8 cellular contexts compared by ENCODE assay signal in the genomic region with DNA sequence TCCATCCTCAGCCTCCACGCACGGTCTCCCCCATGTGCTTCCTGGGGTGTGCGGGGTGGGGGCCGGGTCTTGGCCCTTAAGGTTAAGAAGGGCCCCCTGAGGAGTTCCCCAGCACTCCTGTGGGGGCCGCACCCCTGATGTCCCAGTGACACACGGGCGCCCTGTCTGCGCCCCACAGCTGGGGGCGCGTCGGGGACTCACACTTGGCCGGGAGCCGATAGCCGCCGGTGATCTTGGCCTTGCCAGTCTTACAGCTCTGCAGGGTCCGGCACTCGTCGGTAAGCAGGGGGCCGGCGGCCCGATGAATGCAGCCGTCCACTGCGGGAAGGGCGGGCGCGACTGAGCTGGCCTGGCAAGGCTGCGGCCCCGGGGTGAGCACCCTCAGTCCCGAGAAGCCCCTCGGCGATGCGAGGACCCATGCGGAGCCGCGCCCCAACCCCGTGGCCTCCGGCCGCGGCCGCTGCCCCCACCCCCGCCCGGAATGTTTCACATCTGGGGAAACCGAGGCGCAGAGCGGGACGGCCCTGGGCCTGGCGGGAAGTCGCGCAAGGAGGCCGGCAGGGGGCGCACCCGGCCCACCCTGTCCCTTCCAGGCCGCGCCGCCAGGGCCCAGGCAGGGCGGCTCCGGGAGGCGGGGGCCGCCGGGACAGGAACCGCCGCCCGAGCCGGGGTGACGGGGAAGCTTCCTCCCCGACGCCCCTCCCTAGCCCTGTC. TPM values are rescaled to one million over a fixed set of nuclear protein-coding genes. Genes with fewer than 3 reads are reported as not detected.
DNase-seq lines count a peak whose midpoint lies in the region; ATAC-seq and TF ChIP-seq lines count a peak whose summit lies in the region.

No MANE protein-coding gene starts in this region.

- H3K4me3 ChIP-seq in GM12875 (ENCODE audit: low read depth, low read length) (peak overlapping the region; percentile 29), MM.1S (ENCODE audit: low read length) (peak overlapping the region; percentile 43), esophagus squamous epithelium (peak overlapping the region; percentile 25 to 64 (median 36)), BE2C (ENCODE audit: low read depth, low read length) (no peak overlapping the region)

- TF ChIP-seq CTCF in GM12875 (IDR thresholded peaks at IDR 0.05; ENCODE audit: borderline replicate concordance, insufficient read depth, low read depth, low read length) (peak; percentile 84), MM.1S (IDR thresholded peaks at IDR 0.05; ENCODE audit: low read length) (peak; percentile 57), esophagus squamous epithelium (IDR thresholded peaks at IDR 0.05) (peak; percentile 76 to 95 (median 90)), natural killer cell (IDR thresholded peaks at IDR 0.05) (peak; percentile 83), BE2C (IDR thresholded peaks at IDR 0.05; ENCODE audit: low read depth, low read length) (no peak)

- no peak overlapping the region for H2AFZ ChIP-seq in MM.1S (ENCODE audit: low read length)

- WGBS in esophagus squamous epithelium, 2 donors = 0 to 13% methylated on average over 2 to 3 of the region's 67 CpGs

- peaks cover 0 to 15% of the 10 kb centered on the region in 2 donors for H3K4me1 Mint-ChIP-seq in natural killer cell
- H3K4me1 Mint-ChIP-seq in stimulated activated naive B cell treated with anti-CD40 and anti-IgM and Interleukin-4, amounts not matched to agents 10 μg/mL and 1 μg/mL and 100 μg/mL, for 72 hours = peaks cover 20 to 49% of the 10 kb centered on the region in 2 donors

- H3K4me2 ChIP-seq in MM.1S (ENCODE audit: low read depth, low read length) = peak overlapping the region; percentile 64

- no peaks in the 10 kb centered on the region for H4K20me1 ChIP-seq in MM.1S (ENCODE audit: insufficient read depth, low read length)

- peaks cover 6 to 19% of the 10 kb centered on the region in 2 donors for H3K27me3 Mint-ChIP-seq in natural killer cell (ENCODE audit: low read depth in 2 of 2)
- peaks cover 12 to 22% of the 10 kb centered on the region in 2 donors for H3K27me3 Mint-ChIP-seq in stimulated activated naive B cell treated with anti-CD40 and anti-IgM and Interleukin-4, amounts not matched to agents 10 μg/mL and 1 μg/mL and 100 μg/mL, for 72 hours

- DNase-seq in MM.1S = peak; percentile 47
- peak; percentile 67 for DNase-seq in activated T-helper 1 cell treated with Interleukin-2 at 50 U/mL for 16 hours (ENCODE audit: low read depth)
- DNase-seq in esophagus squamous epithelium (lab: John Stamatoyannopoulos, UW) = no peak
- peak; percentile 70 for DNase-seq in natural killer cell
- peak; percentile 50 for DNase-seq in stimulated activated naive B cell treated with anti-CD40 and anti-IgM and Interleukin-4, amounts not matched to agents 10 μg/mL and 1 μg/mL and 100 μg/mL, for 72 hours
- DNase-seq in BE2C = no peak
- DNase-seq in NCI-H1092 (lab: John Stamatoyannopoulos, UW) = no peak

- no peaks in the 10 kb centered on the region for H3K36me3 Mint-ChIP-seq in natural killer cell
- peaks cover 26 to 38% of the 10 kb centered on the region in 2 donors for H3K36me3 Mint-ChIP-seq in stimulated activated naive B cell treated with anti-CD40 and anti-IgM and Interleukin-4, amounts not matched to agents 10 μg/mL and 1 μg/mL and 100 μg/mL, for 72 hours

- H3K27me3 ChIP-seq in MM.1S (replicated peaks; ENCODE audit: insufficient read depth, low read length) (no peaks in the 10 kb centered on the region), esophagus squamous epithelium (peaks cover 0 to 4% (median 0%) of the 10 kb centered on the region in 4 donors), BE2C (no peaks in the 10 kb centered on the region)

- no peak for TF ChIP-seq POLR2A in esophagus squamous epithelium (IDR thresholded peaks at IDR 0.05)

- H3K4me3 Mint-ChIP-seq in natural killer cell = peak overlapping the region; percentile 25
- peak overlapping the region; percentile 72 to 81 for H3K4me3 Mint-ChIP-seq in stimulated activated naive B cell treated with anti-CD40 and anti-IgM and Interleukin-4, amounts not matched to agents 10 μg/mL and 1 μg/mL and 100 μg/mL, for 72 hours

- H3K9me2 ChIP-seq in MM.1S (replicated peaks; ENCODE audit: insufficient read depth, low read length) = no peaks in the 10 kb centered on the region

- H3K9me3 ChIP-seq in MM.1S (replicated peaks; ENCODE audit: insufficient read depth, low read length) (no peaks in the 10 kb centered on the region), esophagus squamous epithelium (no peaks in the 10 kb centered on the region), BE2C (no peaks in the 10 kb centered on the region)

- no peak overlapping the region for H3K27ac ChIP-seq in MM.1S (ENCODE audit: low read length)
- H3K27ac ChIP-seq in esophagus squamous epithelium = peak overlapping the region in 3 of 4 donors; percentile 58 to 84 (median 72)

- H3K9ac ChIP-seq in MM.1S (ENCODE audit: low read length) = peak overlapping the region; percentile 3; the same call in 1 of the 2 replicates

- no peaks in the 10 kb centered on the region for H3K79me2 ChIP-seq in MM.1S (ENCODE audit: low read length)

- H3K36me3 ChIP-seq in MM.1S (replicated peaks; ENCODE audit: insufficient read depth, low read length) (no peaks in the 10 kb centered on the region; the same call in 1 of the 2 replicates), esophagus squamous epithelium (peaks cover 9 to 37% (median 31%) of the 10 kb centered on the region in 3 donors), BE2C (peaks cover 14% of the 10 kb centered on the region)

- peak; percentile 83 to 88 (median 84) for ATAC-seq in natural killer cell
- peak; percentile 81 to 85 for ATAC-seq in stimulated activated naive B cell treated with anti-CD40 and anti-IgM and Interleukin-4, amounts not matched to agents 10 μg/mL and 1 μg/mL and 100 μg/mL, for 72 hours (replicated peaks)

- H3K4me1 ChIP-seq in MM.1S (ENCODE audit: low read length) (no peaks in the 10 kb centered on the region), esophagus squamous epithelium (peaks cover 32 to 58% (median 39%) of the 10 kb centered on the region in 3 donors), BE2C (peaks cover 5% of the 10 kb centered on the region)

- H3K9me3 Mint-ChIP-seq in natural killer cell = no peaks in the 10 kb centered on the region
- no peaks in the 10 kb centered on the region for H3K9me3 Mint-ChIP-seq in stimulated activated naive B cell treated with anti-CD40 and anti-IgM and Interleukin-4, amounts not matched to agents 10 μg/mL and 1 μg/mL and 100 μg/mL, for 72 hours

- intact Hi-C loops in esophagus squamous epithelium (cut with DNase I) = loop anchor here (2.0 kb wide), 1 partner anchor 147 kb away; no protein-coding TSS in a partner anchor
- intact Hi-C loops in natural killer cell (cut with micrococcal nuclease) = loop anchor here (2.0 kb wide), 1 partner anchor 149 kb away; no protein-coding TSS in a partner anchor

- no peaks in the 10 kb centered on the region for H3F3A ChIP-seq in MM.1S (ENCODE audit: insufficient read depth, low read length)

- no peak overlapping the region for H3K27ac Mint-ChIP-seq in natural killer cell
- peak overlapping the region; percentile 14 for H3K27ac Mint-ChIP-seq in stimulated activated naive B cell treated with anti-CD40 and anti-IgM and Interleukin-4, amounts not matched to agents 10 μg/mL and 1 μg/mL and 100 μg/mL, for 72 hours

RNA-seq across cellular contexts. Expression of gene OTUB1, which starts 13.9 kb away (rescaled TPM):
- total RNA-seq in esophagus squamous epithelium = 10 to 100 TPM; 82.0 to 97.3 (median 89.7) TPM
- total RNA-seq in natural killer cell = 10 to 100 TPM; 73.6 to 88.9 (median 82.4) TPM
- polyA plus RNA-seq in BE2C (2012; ENCODE audit: insufficient read depth, insufficient read length, low read depth) = 208 TPM

RNA-seq across cellular contexts. Expression of gene COX8A, which starts 25.8 kb away (rescaled TPM):
- 100 to 1,000 TPM; 417 to 745 (median 637) TPM for total RNA-seq in esophagus squamous epithelium
- total RNA-seq in natural killer cell = 100 to 1,000 TPM; 143 to 166 (median 145) TPM
- 1,092 TPM for polyA plus RNA-seq in BE2C (2012; ENCODE audit: insufficient read depth, insufficient read length, low read depth)

RNA-seq across cellular contexts. Expression of gene FLRT1, which starts 35.5 kb away (rescaled TPM):
- total RNA-seq in esophagus squamous epithelium (under 1 TPM in 3 of 4 donors, not detected in 1; 0.06 to 0.19 (median 0.08) TPM), natural killer cell (not detected)
- 4.3 TPM for polyA plus RNA-seq in BE2C (2012; ENCODE audit: insufficient read depth, insufficient read length, low read depth)

Comparison
In these comparisons a context has a peak if more than half of its experiments do, and no peak if none do; other contexts are left out.
1. DNase-seq: peak in MM.1S (single experiment), activated T-helper 1 cell treated with Interleukin-2 at 50 U/mL for 16 hours (single experiment), natural killer cell (single experiment) and stimulated activated naive B cell treated with anti-CD40 and anti-IgM and Interleukin-4, amounts not matched to agents 10 μg/mL and 1 μg/mL and 100 μg/mL, for 72 hours (single experiment); none in esophagus squamous epithelium (single experiment), BE2C (single experiment) and NCI-H1092 (single experiment).